ENCODE assay signal across 7 cellular contexts in genomic region chr17:81910840-81911276, GRCh38. TPM values are rescaled to one million over a fixed set of nuclear protein-coding genes. Genes with fewer than 3 reads are reported as not detected.
A peak's percentile ranks its signal among the peaks of the same experiment; 100 is the strongest.
DNase-seq lines count a peak whose midpoint lies in the region; ATAC-seq, FAIRE-seq and TF ChIP-seq lines count a peak whose summit lies in the region.

No MANE protein-coding gene starts in this region.

- H3K4me1 ChIP-seq in NT2/D1 (ENCODE audit: insufficient read depth, insufficient read length) (peaks cover 14% of the 10 kb centered on the region), neuron (ENCODE audit: insufficient read depth, low read length) (peaks cover 11% of the 10 kb centered on the region)

- peaks cover 10% of the 10 kb centered on the region for H3K27me3 ChIP-seq in NT2/D1 (ENCODE audit: insufficient read depth, insufficient read length)
- H3K27me3 ChIP-seq in neuron (ENCODE audit: insufficient read depth, low read length), result no peaks in the 10 kb centered on the region

- H3K9me3 ChIP-seq in NT2/D1 (ENCODE audit: insufficient read depth, low read length), result no peaks in the 10 kb centered on the region
- H3K9me3 ChIP-seq in neuron (ENCODE audit: low read length), result no peaks in the 10 kb centered on the region

- peaks cover 17% of the 10 kb centered on the region for H3K27me3 Mint-ChIP-seq in endothelial cell (ENCODE audit: unreplicated experiment)

- DNase-seq in H54 (ENCODE audit: insufficient read length, low spot score), result peak; percentile 51
- no peak for DNase-seq in NT2/D1 (ENCODE audit: low read depth, low spot score)
- DNase-seq in endothelial cell (ENCODE audit: low spot score), result no peak
- no peak for DNase-seq in NCI-H1436 (lab: John Stamatoyannopoulos, UW)
- no peak for DNase-seq in D341Med (ENCODE audit: low spot score)

- H3K4me3 ChIP-seq in NT2/D1 (ENCODE audit: insufficient read length, low read depth) (peak overlapping the region; percentile 90), neuron (ENCODE audit: low read length) (peak overlapping the region; percentile 77)

- no peaks in the 10 kb centered on the region for H3K9me3 Mint-ChIP-seq in endothelial cell (ENCODE audit: unreplicated experiment)

- no peak for TF ChIP-seq POLR2A in H54 (IDR thresholded peaks at IDR 0.05; ENCODE audit: low read depth, low read length)

- H3K4me1 Mint-ChIP-seq in endothelial cell (ENCODE audit: unreplicated experiment), result no peaks in the 10 kb centered on the region

- no peak overlapping the region for H3K27ac Mint-ChIP-seq in endothelial cell (ENCODE audit: unreplicated experiment)

- FAIRE-seq in H54 (lab: Jason Lieb, UNC), result no peak

- TF ChIP-seq CTCF in endothelial cell (IDR thresholded peaks at IDR 0.05; ENCODE audit: unreplicated experiment), result no peak

- H3K9ac ChIP-seq in NT2/D1 (ENCODE audit: insufficient read length, low read depth), result peak overlapping the region; percentile 91

- peak; percentile 38 for ATAC-seq in GM18517 (IDR thresholded peaks at IDR 0.05; ENCODE audit: unreplicated experiment)

- peaks cover 78% of the 10 kb centered on the region for H3K36me3 ChIP-seq in NT2/D1 (ENCODE audit: insufficient read depth, insufficient read length, low read length)
- H3K36me3 ChIP-seq in neuron (ENCODE audit: insufficient read depth, low read length), result peaks cover 56% of the 10 kb centered on the region

- peaks cover 11% of the 10 kb centered on the region for H3K36me3 Mint-ChIP-seq in endothelial cell (ENCODE audit: low read depth, unreplicated experiment)

- peak overlapping the region; percentile 9 for H2AFZ ChIP-seq in neuron (ENCODE audit: low read depth, low read length)

- peak overlapping the region; percentile 92 for H3K4me3 Mint-ChIP-seq in endothelial cell (ENCODE audit: unreplicated experiment)

RNA-seq across cellular contexts. Expression of gene PCYT2, which starts 0.3 kb away (rescaled TPM):
- 26.8 TPM for total RNA-seq in endothelial cell (ENCODE audit: unreplicated experiment)

RNA-seq across cellular contexts. Expression of gene SIRT7, which starts 7.1 kb away (rescaled TPM):
- 14.4 TPM for total RNA-seq in endothelial cell (ENCODE audit: unreplicated experiment)

RNA-seq across cellular contexts. Expression of gene NPB, which starts 8.8 kb away (rescaled TPM):
- total RNA-seq in endothelial cell (ENCODE audit: unreplicated experiment), result 0.56 TPM

RNA-seq across cellular contexts. Expression of gene MAFG, which starts 16.7 kb away (rescaled TPM):
- 23.6 TPM for total RNA-seq in endothelial cell (ENCODE audit: unreplicated experiment)

RNA-seq across cellular contexts. Expression of gene ANAPC11, which starts 19.3 kb away (rescaled TPM):
- total RNA-seq in endothelial cell (ENCODE audit: unreplicated experiment), result 121 TPM
